ENCODE assay signal across 20 cellular contexts in genomic region chr2:112095654-112096053, GRCh38. TPM values are rescaled to one million over a fixed set of nuclear protein-coding genes. Genes with fewer than 3 reads are reported as not detected.
DNase-seq lines count a peak whose midpoint lies in the region; ATAC-seq, FAIRE-seq and TF ChIP-seq lines count a peak whose summit lies in the region.
"Had no signal": no experiment of that assay in that cellular context is flagged by ENCODE, and none has a peak within 500 bp of the region (broad histone marks: within the 10 kb centered on the region; RNA-seq: fewer than 3 reads in every experiment).

No MANE protein-coding gene starts in this region.

- H3K36me3 ChIP-seq in BJ (ENCODE audit: control insufficient read depth, insufficient read depth, low read length) = peaks cover 8% of the 10 kb centered on the region
- peaks cover 37% of the 10 kb centered on the region for H3K36me3 ChIP-seq in adipocyte (ENCODE audit: control insufficient read depth, insufficient read depth, low read length, severe bottlenecking)
- H3K36me3 ChIP-seq in left lung = peaks cover 0 to 61% of the 10 kb centered on the region in 2 donors
- H3K36me3 ChIP-seq in skeletal muscle tissue (ENCODE audit: control insufficient read depth in 3 of 3, insufficient read depth in 3 of 3, low read length in 3 of 3) = peaks cover 4 to 11% (median 6%) of the 10 kb centered on the region in 3 donors

- CTCF ChIA-PET in BJ (lab: Yijun Ruan, JAX) = interaction anchor here (0.8 to 1.6 kb wide), 4 partner anchors 11 to 208 kb away, joined by 3 to 4 read pairs (median 3); no protein-coding TSS in a partner anchor

- H3K27me3 ChIP-seq in BJ (ENCODE audit: control insufficient read depth, insufficient read depth, low read length) = no peaks in the 10 kb centered on the region
- no peaks in the 10 kb centered on the region for H3K27me3 ChIP-seq in adipocyte (replicated peaks; ENCODE audit: control insufficient read depth, insufficient read depth, low read length)
- H3K27me3 ChIP-seq in left lung = no peaks in the 10 kb centered on the region
- H3K27me3 ChIP-seq in skeletal muscle tissue (ENCODE audit: control insufficient read depth in 3 of 3, insufficient read depth in 3 of 3, low read length in 3 of 3) = no peaks in the 10 kb centered on the region

- H3K27ac ChIP-seq in left lung = no peak overlapping the region
- peak overlapping the region; percentile 15 for H3K27ac ChIP-seq in skeletal muscle tissue (ENCODE audit: low read depth, low read length)
- H3K27ac ChIP-seq: SK-N-MC had no signal

- peak; percentile 45 for ATAC-seq in left lung
- no peak for ATAC-seq in HG03439 (IDR thresholded peaks at IDR 0.05; ENCODE audit: unreplicated experiment)
- no peak for ATAC-seq in omental fat pad (ENCODE audit: low FRiP score)

- H3K9ac ChIP-seq in adipocyte (ENCODE audit: low read length) = peak overlapping the region; percentile 51
- H3K9ac ChIP-seq in skeletal muscle tissue (ENCODE audit: low read depth in 1 of 3, low read length in 3 of 3) = no peak overlapping the region

- H3K4me3 ChIP-seq in BJ (ENCODE audit: low read depth, low read length) (no peak overlapping the region), adipocyte (ENCODE audit: low read length) (peak overlapping the region; percentile 10), left lung (no peak overlapping the region), skeletal muscle tissue (ENCODE audit: low read length in 3 of 3) (no peak overlapping the region)
- H3K4me3 ChIP-seq: SK-N-MC had no signal

- TF ChIP-seq POLR2A in GM12892 (IDR thresholded peaks at IDR 0.05; ENCODE audit: low read depth, low read length) = no peak

- intact Hi-C loops in left lung (cut with DNase I) = no loop called here

- H3K4me1 ChIP-seq in adipocyte (ENCODE audit: control insufficient read depth, insufficient read depth, low read length) (peaks cover 46% of the 10 kb centered on the region), left lung (peaks cover 0 to 15% of the 10 kb centered on the region in 2 donors), skeletal muscle tissue (ENCODE audit: control insufficient read depth in 3 of 3, insufficient read depth in 3 of 3, low read length in 3 of 3) (no peaks in the 10 kb centered on the region)

- no peak for FAIRE-seq in GM12892 (lab: Jason Lieb, UNC)

- TF ChIP-seq CTCF in BJ (IDR thresholded peaks at IDR 0.05; ENCODE audit: insufficient read depth, low read depth, low read length) = no peak; the same call in 1 of the 2 replicates
- no peak for TF ChIP-seq CTCF in left lung (IDR thresholded peaks at IDR 0.05)
- TF ChIP-seq CTCF in omental fat pad (IDR thresholded peaks at IDR 0.05) = no peak

- DNase-seq in BJ (ENCODE audit: low read depth) (peak; percentile 8), adipocyte (ENCODE audit: low read depth) (peak; percentile 35), left lung (no peak), GM12892 (ENCODE audit: insufficient read length) (no peak), omental fat pad (ENCODE audit: low spot score) (no peak)
- DNase-seq in activated CD4-positive, CD25-positive, alpha-beta regulatory T cell (lab: John Stamatoyannopoulos, UW) = no peak
- DNase-seq: AML-193, DMS79 treated with DMSO at 0.1 percent for 48 hours, GOT3, NCI-H1417 treated with DMSO at 0.1 percent for 48 hours, NCI-H1930, NCI-H226, NCI-H524, NCI-H82, Right ventricle myocardium superior had no signal

- peaks cover 4% of the 10 kb centered on the region for H3K9me3 ChIP-seq in adipocyte (ENCODE audit: control insufficient read depth, low read length)
- H3K9me3 ChIP-seq in left lung = no peaks in the 10 kb centered on the region
- H3K9me3 ChIP-seq in skeletal muscle tissue (ENCODE audit: control insufficient read depth in 3 of 3, low read length in 3 of 3) = no peaks in the 10 kb centered on the region

- POLR2A ChIA-PET in BJ (lab: Charles Lee) = interaction anchor here (0.8 kb wide), 1 partner anchor 79 kb away, joined by 3 read pairs; no protein-coding TSS in a partner anchor

RNA-seq across cellular contexts. Expression of gene TMEM87B, which starts 40.6 kb away (rescaled TPM):
- polyA plus RNA-seq in BJ (2011; rRNA removed) = 11.4 and 23.4 TPM in 2 replicates
- 12.0 and 13.2 TPM in 2 replicates for polyA minus RNA-seq in BJ (2011; rRNA and poly(A)+ RNA removed)
- 10 to 100 TPM; 32.2 to 36.8 TPM for total RNA-seq in left lung
- total RNA-seq in skeletal muscle tissue = 30.3 TPM
- polyA plus RNA-seq in GM12892 (2012; ENCODE audit: missing spikeins) = 25.9 TPM
- 10 to 100 TPM; 18.6 to 24.6 (median 22.6) TPM for total RNA-seq in omental fat pad

RNA-seq across cellular contexts. Expression of gene FBLN7, which starts 42.5 kb away (rescaled TPM):
- polyA plus RNA-seq in BJ (2011; rRNA removed) = 1.6 and 3.7 TPM in 2 replicates
- 1.1 and 1.6 TPM in 2 replicates for polyA minus RNA-seq in BJ (2011; rRNA and poly(A)+ RNA removed)
- 1 to 10 TPM; 2.6 to 3.1 TPM for total RNA-seq in left lung
- total RNA-seq in skeletal muscle tissue = 9.9 TPM
- polyA plus RNA-seq in GM12892 (2012; ENCODE audit: missing spikeins) = not detected
- total RNA-seq in omental fat pad = 1 to 10 TPM in 3 of 4 donors, under 1 TPM in 1; 0.44 to 9.5 (median 7.2) TPM
- total RNA-seq: G401 had no signal
- polyA plus RNA-seq: CD14-positive monocyte had no signal

Comparison
In these comparisons a context has a peak if more than half of its experiments do, and no peak if none do; other contexts are left out.
1. DNase-seq: peak in BJ (single experiment) and adipocyte (single experiment); none in left lung (0 of 2), GM12892 (single experiment), omental fat pad (single experiment) and activated CD4-positive, CD25-positive, alpha-beta regulatory T cell (0 of 4).